Comparison of ENCODE assay signal across 11 cellular contexts in genomic region chr19:18501832-18502231, GRCh38. TPM values are rescaled to one million over a fixed set of nuclear protein-coding genes. Genes with fewer than 3 reads are reported as not detected.
DNase-seq lines count a peak whose midpoint lies in the region; ATAC-seq, FAIRE-seq and TF ChIP-seq lines count a peak whose summit lies in the region.
"Had no signal": no experiment of that assay in that cellular context is flagged by ENCODE, and none has a peak within 500 bp of the region (broad histone marks: within the 10 kb centered on the region; RNA-seq: fewer than 3 reads in every experiment).

No MANE protein-coding gene starts in this region.

- peaks cover 88% of the 10 kb centered on the region for H3K4me1 Mint-ChIP-seq in activated CD4-positive, alpha-beta T cell treated with anti-CD3 and anti-CD28 coated beads, Interleukin-2, amount 10 ng/mL, durations not matched to agents 7 days and 5 days

- H3K4me2 ChIP-seq in BLaER1 treated with 17β-estradiol and CSF1 and Interleukin-3, amounts not matched to agents 10 nM and 100 nM: peak overlapping the region; percentile 90 to 98 (median 96)

- no peak for TF ChIP-seq CTCF in RWPE1 (conservative IDR thresholded peaks at IDR 0.05; ENCODE audit: low read depth)
- no peak for TF ChIP-seq CTCF in heart left ventricle (IDR thresholded peaks at IDR 0.05)

- peaks cover 94 to 100% (median 100%) of the 10 kb centered on the region in 11 experiments for H4K20me1 ChIP-seq in BLaER1 treated with 17β-estradiol and CSF1 and Interleukin-3, amounts not matched to agents 10 nM and 100 nM

- peak; percentile 39 to 61 (median 52) for ATAC-seq in heart left ventricle
- peak; percentile 27 for ATAC-seq in sciatic nerve
- ATAC-seq in GM21423 (IDR thresholded peaks at IDR 0.05; ENCODE audit: unreplicated experiment): no peak

- POLR2A ChIA-PET in RWPE1 (lab: Yijun Ruan, JAX; ENCODE audit: low non-redundant PET): no interaction called here
- POLR2A ChIA-PET in activated CD4-positive, alpha-beta T cell treated with anti-CD3 and anti-CD28 coated beads, Interleukin-2, amount 10 ng/mL, durations not matched to agents 7 days and 5 days (lab: Charles Lee): interaction anchor here (0.6 kb wide), 1 partner anchor 20 kb away, joined by 4 read pairs; no protein-coding TSS in a partner anchor

- H3K27ac Mint-ChIP-seq in activated CD4-positive, alpha-beta T cell treated with anti-CD3 and anti-CD28 coated beads, Interleukin-2, amount 10 ng/mL, durations not matched to agents 7 days and 5 days: no peak overlapping the region

- H3K9me3 ChIP-seq in BLaER1 treated with 17β-estradiol and CSF1 and Interleukin-3, amounts not matched to agents 10 nM and 100 nM (replicated peaks in 1 of 11): no peaks in the 10 kb centered on the region
- H3K9me3 ChIP-seq in heart left ventricle: no peaks in the 10 kb centered on the region

- 35 to 60% (median 55%) methylated on average over 9 of the region's 9 CpGs for WGBS in heart left ventricle, 4 donors

- no peaks in the 10 kb centered on the region for H3K27me3 Mint-ChIP-seq in activated CD4-positive, alpha-beta T cell treated with anti-CD3 and anti-CD28 coated beads, Interleukin-2, amount 10 ng/mL, durations not matched to agents 7 days and 5 days

- peak overlapping the region; percentile 33 to 74 (median 66) for H3K27ac ChIP-seq in BLaER1 treated with 17β-estradiol and CSF1 and Interleukin-3, amounts not matched to agents 10 nM and 100 nM
- peak overlapping the region; percentile 60 for H3K27ac ChIP-seq in RWPE1
- H3K27ac ChIP-seq in heart left ventricle: peak overlapping the region; percentile 43 to 93 (median 76)

- no peaks in the 10 kb centered on the region for H3K9me3 Mint-ChIP-seq in activated CD4-positive, alpha-beta T cell treated with anti-CD3 and anti-CD28 coated beads, Interleukin-2, amount 10 ng/mL, durations not matched to agents 7 days and 5 days

- CTCF ChIA-PET in RWPE1 (lab: Yijun Ruan, JAX): interaction anchor here (1.9 kb wide), 1 partner anchor 33 kb away, joined by 5 read pairs; no protein-coding TSS in a partner anchor
- CTCF ChIA-PET in activated CD4-positive, alpha-beta T cell treated with anti-CD3 and anti-CD28 coated beads, Interleukin-2, amount 10 ng/mL, durations not matched to agents 7 days and 5 days (lab: Charles Lee): interaction anchor here (1.4 to 1.7 kb wide), 4 partner anchors 10 to 19 kb away, joined by 3 to 7 read pairs (median 4); no protein-coding TSS in a partner anchor

- no peak for FAIRE-seq in GM12891 (lab: Jason Lieb, UNC)

- H3K9ac ChIP-seq in BLaER1 treated with 17β-estradiol and CSF1 and Interleukin-3, amounts not matched to agents 10 nM and 100 nM: peak overlapping the region; percentile 46 to 71 (median 57); a peak in 21 of 22 replicates

- TF ChIP-seq POLR2A in heart left ventricle (IDR thresholded peaks at IDR 0.05) (no peak), GM12891 (IDR thresholded peaks at IDR 0.05; ENCODE audit: low read depth, low read length) (no peak)

- H3K4me3 Mint-ChIP-seq in activated CD4-positive, alpha-beta T cell treated with anti-CD3 and anti-CD28 coated beads, Interleukin-2, amount 10 ng/mL, durations not matched to agents 7 days and 5 days: no peak overlapping the region

- peak overlapping the region in 6 of 10 experiments; percentile 8 to 52 (median 24); a peak in 11 of 20 replicates for H3K4me3 ChIP-seq in BLaER1 treated with 17β-estradiol and CSF1 and Interleukin-3, amounts not matched to agents 10 nM and 100 nM
- H3K4me3 ChIP-seq in heart left ventricle: no peak overlapping the region

- DNase-seq in RWPE1 (ENCODE audit: low spot score) (no peak), heart left ventricle (peak in 4 of 5 donors; percentile 56 to 85 (median 72)), sciatic nerve (ENCODE audit: low spot score) (no peak), NCI-H1694 (lab: John Stamatoyannopoulos, UW) (no peak), GM12891 (ENCODE audit: insufficient read length, low spot score) (no peak)
- DNase-seq in activated CD4-positive, alpha-beta T cell treated with anti-CD3 and anti-CD28 coated beads, Interleukin-2, amount 10 ng/mL, durations not matched to agents 7 days and 5 days: no peak
- DNase-seq: amniotic stem cell, EL, NCI-H1436 treated with DMSO at 0.1 percent for 48 hours had no signal

- H3K36me3 ChIP-seq in BLaER1 treated with 17β-estradiol and CSF1 and Interleukin-3, amounts not matched to agents 10 nM and 100 nM: peaks cover 0 to 13% (median 0%) of the 10 kb centered on the region in 11 experiments; a peak in 3 of 22 replicates
- H3K36me3 ChIP-seq in heart left ventricle: no peaks in the 10 kb centered on the region

- H3K36me3 Mint-ChIP-seq in activated CD4-positive, alpha-beta T cell treated with anti-CD3 and anti-CD28 coated beads, Interleukin-2, amount 10 ng/mL, durations not matched to agents 7 days and 5 days (ENCODE audit: low read depth): no peaks in the 10 kb centered on the region

- peaks cover 100% of the 10 kb centered on the region in 10 experiments for H3K4me1 ChIP-seq in BLaER1 treated with 17β-estradiol and CSF1 and Interleukin-3, amounts not matched to agents 10 nM and 100 nM
- peaks cover 51 to 100% (median 90%) of the 10 kb centered on the region in 12 donors for H3K4me1 ChIP-seq in heart left ventricle

- intact Hi-C loops in heart left ventricle (cut with DNase I) (loop anchor here in 1 of 10 donors (5.0 kb wide), 1 partner anchor 35 kb away; no protein-coding TSS in a partner anchor), sciatic nerve (cut with DNase I) (no loop called here)

- H3K27me3 ChIP-seq in BLaER1 treated with 17β-estradiol and CSF1 and Interleukin-3, amounts not matched to agents 10 nM and 100 nM: no peaks in the 10 kb centered on the region
- H3K27me3 ChIP-seq in heart left ventricle: no peaks in the 10 kb centered on the region

TF ChIP-seq in GM12891, 5 proteins besides CTCF, POLR2A, EP300 and RAD21:
- no peak for TF ChIP-seq POLR2AphosphoS5 (IDR thresholded peaks at IDR 0.05; ENCODE audit: low read depth, low read length)
- no peak for TF ChIP-seq POU2F2 (IDR thresholded peaks at IDR 0.05; ENCODE audit: low read depth, low read length)
- no peak for TF ChIP-seq TAF1 (IDR thresholded peaks at IDR 0.05; ENCODE audit: low read depth, low read length)
- no peak for TF ChIP-seq SPI1 (IDR thresholded peaks at IDR 0.05; ENCODE audit: low read depth, low read length)
- TF ChIP-seq PAX5 (IDR thresholded peaks at IDR 0.05; ENCODE audit: insufficient read depth, low read length, severe bottlenecking): no peak

RNA-seq across cellular contexts. Expression of gene ELL, which starts 20.0 kb away (rescaled TPM):
- 10 to 100 TPM in 4 of 9 donors, 1 to 10 TPM in 5; 5.9 to 17.8 (median 9.1) TPM for total RNA-seq in heart left ventricle
- 1 to 10 TPM; 6.2 to 7.3 TPM for polyA plus RNA-seq in heart left ventricle
- total RNA-seq in sciatic nerve: 28.9 TPM
- polyA plus RNA-seq in GM12891 (2012; ENCODE audit: low read depth, missing spikeins): 11.9 TPM
- total RNA-seq in activated CD4-positive, alpha-beta T cell treated with anti-CD3 and anti-CD28 coated beads, Interleukin-2, amount 10 ng/mL, durations not matched to agents 7 days and 5 days: 10 to 100 TPM; 20.3 to 20.9 TPM

RNA-seq across cellular contexts. Expression of gene FKBP8, which starts 41.5 kb away (rescaled TPM):
- 100 to 1,000 TPM; 136 to 353 (median 157) TPM for total RNA-seq in heart left ventricle
- polyA plus RNA-seq in heart left ventricle: 100 to 1,000 TPM; 142 to 270 TPM
- 296 TPM for total RNA-seq in sciatic nerve
- polyA plus RNA-seq in GM12891 (2012; ENCODE audit: low read depth, missing spikeins): 173 TPM
- 100 to 1,000 TPM; 185 to 206 TPM for total RNA-seq in activated CD4-positive, alpha-beta T cell treated with anti-CD3 and anti-CD28 coated beads, Interleukin-2, amount 10 ng/mL, durations not matched to agents 7 days and 5 days

RNA-seq across cellular contexts. Expression of gene KXD1, which starts 55.8 kb away (rescaled TPM):
- total RNA-seq in heart left ventricle (100 to 1,000 TPM in 1 of 9 donors, 10 to 100 TPM in 8; 36.1 to 116 (median 46.7) TPM), sciatic nerve (97.2 TPM)
- polyA plus RNA-seq in heart left ventricle: 100 to 1,000 TPM in 1 of 2 donors, 10 to 100 TPM in 1; 36.9 to 106 TPM
- 127 TPM for polyA plus RNA-seq in GM12891 (2012; ENCODE audit: low read depth, missing spikeins)
- 10 to 100 TPM; 95.4 to 100.0 TPM for total RNA-seq in activated CD4-positive, alpha-beta T cell treated with anti-CD3 and anti-CD28 coated beads, Interleukin-2, amount 10 ng/mL, durations not matched to agents 7 days and 5 days

Comparison
In these comparisons a context has a peak if more than half of its experiments do, and no peak if none do; other contexts are left out.
1. H3K4me3 ChIP-seq: peak in BLaER1 treated with 17β-estradiol and CSF1 and Interleukin-3, amounts not matched to agents 10 nM and 100 nM (6 of 10); none in heart left ventricle (0 of 12).
2. DNase-seq: peak in heart left ventricle (4 of 5); none in RWPE1 (single experiment), sciatic nerve (single experiment), NCI-H1694 (single experiment), GM12891 (single experiment) and activated CD4-positive, alpha-beta T cell treated with anti-CD3 and anti-CD28 coated beads, Interleukin-2, amount 10 ng/mL, durations not matched to agents 7 days and 5 days (single experiment).
3. Peak in every context shown above with its lines, with median percentiles within 50 percentile points of each other: H3K27ac ChIP-seq.